ENCODE assay signal across 8 cellular contexts in genomic region chr6:32047855-32048766, GRCh38. TPM values are rescaled to one million over a fixed set of nuclear protein-coding genes. Genes with fewer than 3 reads are reported as not detected.
A peak's percentile ranks its signal among the peaks of the same experiment; 100 is the strongest.
DNase-seq lines count a peak whose midpoint lies in the region; ATAC-seq lines count a peak whose summit lies in the region.

No MANE protein-coding gene starts in this region.

- H3K4me3 Mint-ChIP-seq in activated CD4-positive, alpha-beta memory T cell treated with anti-CD3 and anti-CD28 coated beads, Interleukin-2, amount 10 ng/mL, durations not matched to agents 7 days and 5 days = no peak overlapping the region

- no peak for ATAC-seq in HG02759 (IDR thresholded peaks at IDR 0.05; ENCODE audit: unreplicated experiment)

- H2BK5ac ChIP-seq in mesenchymal stem cell (ENCODE audit: low read depth, low read length, poor library complexity, severe bottlenecking) = no peak overlapping the region

- H2BK12ac ChIP-seq in mesenchymal stem cell (ENCODE audit: low read length in 2 of 2) = peak overlapping the region in 1 of 2 experiments; percentile 98

- peak overlapping the region; percentile 34 for H2BK15ac ChIP-seq in mesenchymal stem cell (ENCODE audit: low read depth, poor library complexity, severe bottlenecking)

- H3K4me3 ChIP-seq in mesenchymal stem cell (ENCODE audit: insufficient read depth in 1 of 2, low read depth in 1 of 2, low read length in 2 of 2) = no peak overlapping the region

- no peaks in the 10 kb centered on the region for H3K36me3 Mint-ChIP-seq in activated CD4-positive, alpha-beta memory T cell treated with anti-CD3 and anti-CD28 coated beads, Interleukin-2, amount 10 ng/mL, durations not matched to agents 7 days and 5 days (ENCODE audit: low read depth)

- H3K27me3 Mint-ChIP-seq in activated CD4-positive, alpha-beta memory T cell treated with anti-CD3 and anti-CD28 coated beads, Interleukin-2, amount 10 ng/mL, durations not matched to agents 7 days and 5 days = peaks cover 6% of the 10 kb centered on the region

- no peaks in the 10 kb centered on the region for H3K9me3 Mint-ChIP-seq in activated CD4-positive, alpha-beta memory T cell treated with anti-CD3 and anti-CD28 coated beads, Interleukin-2, amount 10 ng/mL, durations not matched to agents 7 days and 5 days

- H3K36me3 ChIP-seq in mesenchymal stem cell (ENCODE audit: control insufficient read depth in 1 of 2, insufficient read depth in 2 of 2, low read depth in 1 of 2, low read length in 2 of 2) = peaks cover 3 to 46% of the 10 kb centered on the region in 2 experiments

- peaks cover 11% of the 10 kb centered on the region for H3K4me1 ChIP-seq in mesenchymal stem cell (ENCODE audit: control insufficient read depth, insufficient read depth, low read depth, low read length)

- peak overlapping the region; percentile 59 to 75 for H3K4ac ChIP-seq in mesenchymal stem cell (ENCODE audit: low read depth in 1 of 2, low read length in 2 of 2)

- POLR2A ChIA-PET in activated CD4-positive, alpha-beta memory T cell treated with anti-CD3 and anti-CD28 coated beads, Interleukin-2, amount 10 ng/mL, durations not matched to agents 7 days and 5 days (lab: Charles Lee) = no interaction called here

- no peak overlapping the region for H2AK5ac ChIP-seq in mesenchymal stem cell (ENCODE audit: low read length, severe bottlenecking)

- peak overlapping the region in 1 of 2 experiments; percentile 61 for H3K23ac ChIP-seq in mesenchymal stem cell (ENCODE audit: low read length in 2 of 2)

- CTCF ChIA-PET in activated CD4-positive, alpha-beta memory T cell treated with anti-CD3 and anti-CD28 coated beads, Interleukin-2, amount 10 ng/mL, durations not matched to agents 7 days and 5 days (lab: Charles Lee) = interaction anchor here (1.7 kb wide), 1 partner anchor 231 kb away, joined by 3 read pairs; no protein-coding TSS in a partner anchor

- peak overlapping the region; percentile 18 to 75 for H3K18ac ChIP-seq in mesenchymal stem cell (ENCODE audit: low read depth in 1 of 2, low read length in 2 of 2)

- H3K9me3 ChIP-seq in mesenchymal stem cell (ENCODE audit: control insufficient read depth, low read length) = no peaks in the 10 kb centered on the region

- DNase-seq in NCI-H2081 (lab: John Stamatoyannopoulos, UW) (peak; percentile 22 to 35), NCI-H2081 treated with DMSO at 0.1 percent for 48 hours (lab: John Stamatoyannopoulos, UW) (no peak), NCI-H2171 treated with DMSO at 0.1 percent for 48 hours (lab: John Stamatoyannopoulos, UW) (peak; percentile 23), mesenchymal stem cell (peak; percentile 66)
- peak; percentile 67 for DNase-seq in activated CD4-positive, alpha-beta memory T cell treated with anti-CD3 and anti-CD28 coated beads, Interleukin-2, amount 10 ng/mL, durations not matched to agents 7 days and 5 days
- DNase-seq in effector CD8-positive, alpha-beta T cell (lab: John Stamatoyannopoulos, UW) = peak; percentile 44
- DNase-seq in stimulated activated CD8-positive, alpha-beta memory T cell treated with anti-CD3 and anti-CD28 coated beads, Interleukin-2, amount 100 ng/mL, for 1 hour (ENCODE audit: low read depth in 2 of 2) = peak; percentile 41 to 52

- H3K4me2 ChIP-seq in mesenchymal stem cell (ENCODE audit: low read length, poor library complexity, severe bottlenecking) = no peak overlapping the region

- peak overlapping the region; percentile 66 for H2AFZ ChIP-seq in mesenchymal stem cell (ENCODE audit: low read depth, low read length)

- no peak overlapping the region for H3K27ac Mint-ChIP-seq in activated CD4-positive, alpha-beta memory T cell treated with anti-CD3 and anti-CD28 coated beads, Interleukin-2, amount 10 ng/mL, durations not matched to agents 7 days and 5 days

- H3K4me1 Mint-ChIP-seq in activated CD4-positive, alpha-beta memory T cell treated with anti-CD3 and anti-CD28 coated beads, Interleukin-2, amount 10 ng/mL, durations not matched to agents 7 days and 5 days = no peaks in the 10 kb centered on the region

- 62% methylated on average over 42 of the region's 42 CpGs for WGBS in mesenchymal stem cell

- peak overlapping the region in 1 of 2 experiments; percentile 70 for H3K14ac ChIP-seq in mesenchymal stem cell (ENCODE audit: low read length in 2 of 2)

- H3K27ac ChIP-seq in mesenchymal stem cell (ENCODE audit: low read length, poor library complexity, severe bottlenecking) = no peak overlapping the region

- peaks cover 0 to 22% of the 10 kb centered on the region in 2 experiments for H3K27me3 ChIP-seq in mesenchymal stem cell (ENCODE audit: control insufficient read depth in 1 of 2, insufficient read depth in 1 of 2, low read length in 2 of 2)

- peak overlapping the region; percentile 76 for H2BK120ac ChIP-seq in mesenchymal stem cell (ENCODE audit: low read depth, low read length)

- peak overlapping the region; percentile 78 for H4K8ac ChIP-seq in mesenchymal stem cell (ENCODE audit: low read length)

- peak overlapping the region; percentile 83 for H3K9ac ChIP-seq in mesenchymal stem cell (ENCODE audit: low read length)

- no peaks in the 10 kb centered on the region for H3K79me1 ChIP-seq in mesenchymal stem cell (replicated peaks; ENCODE audit: low read length, poor library complexity, severe bottlenecking)

- H4K91ac ChIP-seq in mesenchymal stem cell (ENCODE audit: low read length) = peak overlapping the region; percentile 12

RNA-seq across cellular contexts. Expression of gene CYP21A2, which starts 9.9 kb away (rescaled TPM):
- under 1 TPM in 1 of 2 experiments, not detected in 1; 0.23 TPM for total RNA-seq in activated CD4-positive, alpha-beta memory T cell treated with anti-CD3 and anti-CD28 coated beads, Interleukin-2, amount 10 ng/mL, durations not matched to agents 7 days and 5 days
- 0.17 TPM for polyA plus RNA-seq in mesenchymal stem cell (2013, experiment 1 of 2)
- polyA plus RNA-seq in mesenchymal stem cell (2013, experiment 2 of 2) = 0.10 TPM

RNA-seq across cellular contexts. Expression of gene C4B, which starts 33.5 kb away (rescaled TPM):
- 1 to 10 TPM; 3.4 to 5.0 TPM for total RNA-seq in activated CD4-positive, alpha-beta memory T cell treated with anti-CD3 and anti-CD28 coated beads, Interleukin-2, amount 10 ng/mL, durations not matched to agents 7 days and 5 days
- 2.5 TPM for polyA plus RNA-seq in mesenchymal stem cell (2013, experiment 1 of 2)
- polyA plus RNA-seq in mesenchymal stem cell (2013, experiment 2 of 2) = 2.4 TPM
